1 cellular context compared by ENCODE assay signal in genomic region chr20:50029697-50030428, GRCh38.
TF ChIP-seq lines count a peak whose summit lies in the region.

No MANE protein-coding gene starts in this region.

TF ChIP-seq in K562, 482 proteins besides CTCF, POLR2A, EP300 and RAD21 (continued from another document):
- TF ChIP-seq NRF1 (conservative IDR thresholded peaks at IDR 0.05 in 1 of 2, IDR thresholded peaks at IDR 0.05 in 1 of 2), result peak; percentile 29 to 32; a peak in 2 of 4 replicates
- no peak for TF ChIP-seq PBX2 (CRISPR knock-in tag; IDR thresholded peaks at IDR 0.05; ENCODE audit: low read depth)
- TF ChIP-seq PBX2 (tag; conservative IDR thresholded peaks at IDR 0.05; ENCODE audit: low read depth), result no peak
- TF ChIP-seq ZNF511 (CRISPR knock-in tag; IDR thresholded peaks at IDR 0.05), result no peak
- peak in 1 of 2 experiments; percentile 46; a peak in 1 of 4 replicates for TF ChIP-seq HDAC1 (IDR thresholded peaks at IDR 0.05)
- TF ChIP-seq ZNF512 (tag; IDR thresholded peaks at IDR 0.05), result no peak
- no peak for TF ChIP-seq RBM17 (IDR thresholded peaks at IDR 0.05; ENCODE audit: borderline replicate concordance, low read depth, low read length)
- TF ChIP-seq NCOA2 (IDR thresholded peaks at IDR 0.05; ENCODE audit: partially characterized antibody in 2 of 2), result no peak
- TF ChIP-seq RFX7 (CRISPR knock-in tag; IDR thresholded peaks at IDR 0.05), result no peak
- peak; percentile 49 for TF ChIP-seq CBFA2T3 (IDR thresholded peaks at IDR 0.05)
- TF ChIP-seq MAFF (IDR thresholded peaks at IDR 0.05; ENCODE audit: low read length), result peak; percentile 76
- no peak for TF ChIP-seq TFE3 (CRISPR knock-in tag; IDR thresholded peaks at IDR 0.05)
- no peak for TF ChIP-seq ZNF274 (IDR thresholded peaks at IDR 0.05; ENCODE audit: borderline replicate concordance, low read depth, low read length)
- peak; percentile 96 for TF ChIP-seq ZNF316 (IDR thresholded peaks at IDR 0.05)
- no peak for TF ChIP-seq HNRNPL (IDR thresholded peaks at IDR 0.05; ENCODE audit: low read depth, low read length)
- no peak for TF ChIP-seq SP1 (CRISPR knock-in tag; IDR thresholded peaks at IDR 0.05)
- TF ChIP-seq EWSR1 (IDR thresholded peaks at IDR 0.05; ENCODE audit: borderline replicate concordance, low read depth, partially characterized antibody), result no peak
- TF ChIP-seq HDAC2 (IDR thresholded peaks at IDR 0.05), result peak; percentile 64
- no peak for TF ChIP-seq HEY1 (CRISPR knock-in tag; IDR thresholded peaks at IDR 0.05; ENCODE audit: borderline replicate concordance)
- TF ChIP-seq HDAC3 (IDR thresholded peaks at IDR 0.05; ENCODE audit: borderline replicate concordance, partially characterized antibody), result no peak
- TF ChIP-seq HDGF (IDR thresholded peaks at IDR 0.05), result no peak
- no peak for TF ChIP-seq KLF16 (IDR thresholded peaks at IDR 0.05)
- TF ChIP-seq JUN (IDR thresholded peaks at IDR 0.05; ENCODE audit: borderline replicate concordance, low read depth, low read length), result peak; percentile 22; the same call in 1 of the 2 replicates
- TF ChIP-seq JUN (CRISPR knock-in tag; IDR thresholded peaks at IDR 0.05; ENCODE audit: borderline replicate concordance), result no peak
- no peak for TF ChIP-seq HINFP (tag; conservative IDR thresholded peaks at IDR 0.05; ENCODE audit: low read depth)
- no peak for TF ChIP-seq E2F5 (CRISPR knock-in tag; IDR thresholded peaks at IDR 0.05)
- no peak for TF ChIP-seq SMARCA5 (IDR thresholded peaks at IDR 0.05)
- TF ChIP-seq GMEB1 (CRISPR knock-in tag; IDR thresholded peaks at IDR 0.05), result no peak
- TF ChIP-seq CBX8 (IDR thresholded peaks at IDR 0.05; ENCODE audit: borderline replicate concordance, extremely low read depth, low read depth, low read length, poor library complexity, severe bottlenecking), result no peak
- TF ChIP-seq PPARD (CRISPR knock-in tag; IDR thresholded peaks at IDR 0.05), result no peak
